Comparison of ENCODE assay signal across 1 cellular context in the genomic region with DNA sequence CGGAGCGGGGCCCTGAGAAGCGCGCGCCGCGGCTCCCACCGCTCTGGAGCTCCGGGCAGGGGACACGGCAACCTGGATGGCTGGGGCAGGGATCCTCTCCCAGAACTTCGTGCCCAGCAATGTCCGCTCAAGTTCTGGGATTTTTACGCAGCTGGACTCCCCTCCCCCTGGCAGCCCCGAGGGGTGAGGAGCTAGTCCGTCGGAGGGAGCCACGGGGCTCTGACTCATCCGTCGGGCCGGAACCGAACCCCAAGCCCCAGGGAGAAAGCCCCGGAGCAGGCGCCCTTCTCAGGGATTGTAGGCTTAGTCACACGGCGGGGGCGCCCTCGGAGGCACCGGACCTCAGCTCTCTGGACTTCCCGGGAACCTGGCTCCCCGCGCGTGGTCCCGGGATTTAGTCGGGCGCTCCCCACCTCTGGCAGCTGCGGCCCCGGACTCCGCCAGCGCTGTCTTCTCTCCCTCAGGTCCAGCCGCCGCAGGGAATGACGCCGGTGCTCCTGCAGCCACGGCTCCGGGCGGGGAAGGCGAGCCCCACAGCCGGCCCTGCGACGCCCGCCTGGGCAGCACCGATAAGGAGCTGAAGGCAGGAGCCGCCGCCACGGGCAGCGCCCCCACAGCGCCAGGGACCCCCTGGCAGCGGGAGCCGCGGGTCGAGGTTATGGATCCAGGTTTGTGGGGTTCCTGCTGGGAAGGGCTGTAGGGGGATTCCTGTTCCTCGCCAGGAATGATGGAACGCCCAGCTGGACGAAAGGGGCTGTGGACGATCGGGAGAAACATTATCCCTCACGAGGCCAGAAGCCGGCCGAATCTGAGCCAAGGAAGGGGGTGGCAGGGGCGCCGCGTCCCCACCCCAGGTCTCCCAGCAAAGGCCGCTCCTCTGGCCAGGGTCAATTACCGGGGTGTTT.
TF ChIP-seq lines count a peak whose summit lies in the region.

No MANE protein-coding gene starts in this region.

TF ChIP-seq in K562, 482 proteins besides CTCF, POLR2A, EP300 and RAD21 (continued from another document and continues in another):
- TF ChIP-seq, protein P1, sequence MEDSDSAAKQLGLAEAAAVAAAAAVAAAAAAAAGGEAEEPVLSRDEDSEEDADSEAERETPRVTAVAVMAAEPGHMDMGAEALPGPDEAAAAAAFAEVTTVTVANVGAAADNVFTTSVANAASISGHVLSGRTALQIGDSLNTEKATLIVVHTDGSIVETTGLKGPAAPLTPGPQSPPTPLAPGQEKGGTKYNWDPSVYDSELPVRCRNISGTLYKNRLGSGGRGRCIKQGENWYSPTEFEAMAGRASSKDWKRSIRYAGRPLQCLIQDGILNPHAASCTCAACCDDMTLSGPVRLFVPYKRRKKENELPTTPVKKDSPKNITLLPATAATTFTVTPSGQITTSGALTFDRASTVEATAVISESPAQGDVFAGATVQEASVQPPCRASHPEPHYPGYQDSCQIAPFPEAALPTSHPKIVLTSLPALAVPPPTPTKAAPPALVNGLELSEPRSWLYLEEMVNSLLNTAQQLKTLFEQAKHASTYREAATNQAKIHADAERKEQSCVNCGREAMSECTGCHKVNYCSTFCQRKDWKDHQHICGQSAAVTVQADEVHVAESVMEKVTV (CRISPR knock-in tag; IDR thresholded peaks at IDR 0.05) = no peak
- TF ChIP-seq MBD2 (IDR thresholded peaks at IDR 0.05; ENCODE audit: borderline replicate concordance, low read depth) = no peak; the same call in 1 of the 2 replicates
- no peak for TF ChIP-seq L3MBTL2 (IDR thresholded peaks at IDR 0.05)
- TF ChIP-seq ZNF212 (CRISPR knock-in tag; IDR thresholded peaks at IDR 0.05) = no peak
- TF ChIP-seq, protein P2, sequence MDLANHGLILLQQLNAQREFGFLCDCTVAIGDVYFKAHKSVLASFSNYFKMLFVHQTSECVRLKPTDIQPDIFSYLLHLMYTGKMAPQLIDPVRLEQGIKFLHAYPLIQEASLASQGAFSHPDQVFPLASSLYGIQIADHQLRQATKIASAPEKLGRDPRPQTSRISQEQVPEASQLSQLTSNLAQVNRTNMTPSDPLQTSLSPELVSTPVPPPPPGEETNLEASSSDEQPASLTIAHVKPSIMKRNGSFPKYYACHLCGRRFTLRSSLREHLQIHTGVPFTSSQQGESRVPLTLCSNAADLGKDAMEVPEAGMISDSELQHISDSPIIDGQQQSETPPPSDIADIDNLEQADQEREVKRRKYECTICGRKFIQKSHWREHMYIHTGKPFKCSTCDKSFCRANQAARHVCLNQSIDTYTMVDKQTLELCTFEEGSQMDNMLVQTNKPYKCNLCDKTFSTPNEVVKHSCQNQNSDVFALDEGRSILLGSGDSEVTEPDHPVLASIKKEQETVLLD (IDR thresholded peaks at IDR 0.05) = peak; percentile 50; the same call in 1 of the 2 replicates
- TF ChIP-seq SPI1 (IDR thresholded peaks at IDR 0.05; ENCODE audit: borderline replicate concordance, low read depth, low read length) = no peak
- TF ChIP-seq, protein P3, sequence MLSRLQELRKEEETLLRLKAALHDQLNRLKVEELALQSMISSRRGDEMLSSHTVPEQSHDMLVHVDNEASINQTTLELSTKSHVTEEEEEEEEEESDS (CRISPR knock-in tag; IDR thresholded peaks at IDR 0.05) = no peak
- TF ChIP-seq ZNF445 (CRISPR knock-in tag; IDR thresholded peaks at IDR 0.05; ENCODE audit: low read depth) = no peak
- no peak for TF ChIP-seq NR1H2 (CRISPR knock-in tag; IDR thresholded peaks at IDR 0.05)
- no peak for TF ChIP-seq C11orf30 (IDR thresholded peaks at IDR 0.05; ENCODE audit: low read depth)
- TF ChIP-seq, protein P4, sequence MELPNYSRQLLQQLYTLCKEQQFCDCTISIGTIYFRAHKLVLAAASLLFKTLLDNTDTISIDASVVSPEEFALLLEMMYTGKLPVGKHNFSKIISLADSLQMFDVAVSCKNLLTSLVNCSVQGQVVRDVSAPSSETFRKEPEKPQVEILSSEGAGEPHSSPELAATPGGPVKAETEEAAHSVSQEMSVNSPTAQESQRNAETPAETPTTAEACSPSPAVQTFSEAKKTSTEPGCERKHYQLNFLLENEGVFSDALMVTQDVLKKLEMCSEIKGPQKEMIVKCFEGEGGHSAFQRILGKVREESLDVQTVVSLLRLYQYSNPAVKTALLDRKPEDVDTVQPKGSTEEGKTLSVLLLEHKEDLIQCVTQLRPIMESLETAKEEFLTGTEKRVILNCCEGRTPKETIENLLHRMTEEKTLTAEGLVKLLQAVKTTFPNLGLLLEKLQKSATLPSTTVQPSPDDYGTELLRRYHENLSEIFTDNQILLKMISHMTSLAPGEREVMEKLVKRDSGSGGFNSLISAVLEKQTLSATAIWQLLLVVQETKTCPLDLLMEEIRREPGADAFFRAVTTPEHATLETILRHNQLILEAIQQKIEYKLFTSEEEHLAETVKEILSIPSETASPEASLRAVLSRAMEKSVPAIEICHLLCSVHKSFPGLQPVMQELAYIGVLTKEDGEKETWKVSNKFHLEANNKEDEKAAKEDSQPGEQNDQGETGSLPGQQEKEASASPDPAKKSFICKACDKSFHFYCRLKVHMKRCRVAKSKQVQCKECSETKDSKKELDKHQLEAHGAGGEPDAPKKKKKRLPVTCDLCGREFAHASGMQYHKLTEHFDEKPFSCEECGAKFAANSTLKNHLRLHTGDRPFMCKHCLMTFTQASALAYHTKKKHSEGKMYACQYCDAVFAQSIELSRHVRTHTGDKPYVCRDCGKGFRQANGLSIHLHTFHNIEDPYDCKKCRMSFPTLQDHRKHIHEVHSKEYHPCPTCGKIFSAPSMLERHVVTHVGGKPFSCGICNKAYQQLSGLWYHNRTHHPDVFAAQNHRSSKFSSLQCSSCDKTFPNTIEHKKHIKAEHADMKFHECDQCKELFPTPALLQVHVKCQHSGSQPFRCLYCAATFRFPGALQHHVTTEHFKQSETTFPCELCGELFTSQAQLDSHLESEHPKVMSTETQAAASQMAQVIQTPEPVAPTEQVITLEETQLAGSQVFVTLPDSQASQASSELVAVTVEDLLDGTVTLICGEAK (IDR thresholded peaks at IDR 0.05) = 0 out of 2 replicates have a peak, but pooled peaks have one; percentile 20
- TF ChIP-seq, protein P4 (CRISPR knock-in tag; IDR thresholded peaks at IDR 0.05) = no peak
- no peak for TF ChIP-seq ZNF146 (CRISPR knock-in tag; IDR thresholded peaks at IDR 0.05; ENCODE audit: unreplicated experiment)
- 0 out of 2 replicates have a peak, but pooled peaks have one; percentile 11 for TF ChIP-seq FOXK1 (CRISPR knock-in tag; IDR thresholded peaks at IDR 0.05; ENCODE audit: borderline replicate concordance)
- TF ChIP-seq, protein P5, sequence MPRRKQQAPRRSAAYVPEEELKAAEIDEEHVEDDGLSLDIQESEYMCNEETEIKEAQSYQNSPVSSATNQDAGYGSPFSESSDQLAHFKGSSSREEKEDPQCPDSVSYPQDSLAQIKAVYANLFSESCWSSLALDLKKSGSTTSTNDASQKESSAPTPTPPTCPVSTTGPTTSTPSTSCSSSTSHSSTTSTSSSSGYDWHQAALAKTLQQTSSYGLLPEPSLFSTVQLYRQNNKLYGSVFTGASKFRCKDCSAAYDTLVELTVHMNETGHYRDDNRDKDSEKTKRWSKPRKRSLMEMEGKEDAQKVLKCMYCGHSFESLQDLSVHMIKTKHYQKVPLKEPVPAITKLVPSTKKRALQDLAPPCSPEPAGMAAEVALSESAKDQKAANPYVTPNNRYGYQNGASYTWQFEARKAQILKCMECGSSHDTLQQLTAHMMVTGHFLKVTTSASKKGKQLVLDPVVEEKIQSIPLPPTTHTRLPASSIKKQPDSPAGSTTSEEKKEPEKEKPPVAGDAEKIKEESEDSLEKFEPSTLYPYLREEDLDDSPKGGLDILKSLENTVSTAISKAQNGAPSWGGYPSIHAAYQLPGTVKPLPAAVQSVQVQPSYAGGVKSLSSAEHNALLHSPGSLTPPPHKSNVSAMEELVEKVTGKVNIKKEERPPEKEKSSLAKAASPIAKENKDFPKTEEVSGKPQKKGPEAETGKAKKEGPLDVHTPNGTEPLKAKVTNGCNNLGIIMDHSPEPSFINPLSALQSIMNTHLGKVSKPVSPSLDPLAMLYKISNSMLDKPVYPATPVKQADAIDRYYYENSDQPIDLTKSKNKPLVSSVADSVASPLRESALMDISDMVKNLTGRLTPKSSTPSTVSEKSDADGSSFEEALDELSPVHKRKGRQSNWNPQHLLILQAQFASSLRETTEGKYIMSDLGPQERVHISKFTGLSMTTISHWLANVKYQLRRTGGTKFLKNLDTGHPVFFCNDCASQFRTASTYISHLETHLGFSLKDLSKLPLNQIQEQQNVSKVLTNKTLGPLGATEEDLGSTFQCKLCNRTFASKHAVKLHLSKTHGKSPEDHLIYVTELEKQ (CRISPR knock-in tag; IDR thresholded peaks at IDR 0.05) = no peak
- no peak for TF ChIP-seq FOS (IDR thresholded peaks at IDR 0.05; ENCODE audit: extremely low read depth, insufficient read length)
- no peak for TF ChIP-seq ZBED1 (IDR thresholded peaks at IDR 0.05)
- TF ChIP-seq ZNF239 (CRISPR knock-in tag; IDR thresholded peaks at IDR 0.05) = no peak
- TF ChIP-seq SP2 (IDR thresholded peaks at IDR 0.05; ENCODE audit: extremely low read depth, low read depth, low read length, poor library complexity, severe bottlenecking) = no peak
- no peak for TF ChIP-seq SMAD3 (CRISPR knock-in tag; conservative IDR thresholded peaks at IDR 0.05)
- TF ChIP-seq, protein P6, sequence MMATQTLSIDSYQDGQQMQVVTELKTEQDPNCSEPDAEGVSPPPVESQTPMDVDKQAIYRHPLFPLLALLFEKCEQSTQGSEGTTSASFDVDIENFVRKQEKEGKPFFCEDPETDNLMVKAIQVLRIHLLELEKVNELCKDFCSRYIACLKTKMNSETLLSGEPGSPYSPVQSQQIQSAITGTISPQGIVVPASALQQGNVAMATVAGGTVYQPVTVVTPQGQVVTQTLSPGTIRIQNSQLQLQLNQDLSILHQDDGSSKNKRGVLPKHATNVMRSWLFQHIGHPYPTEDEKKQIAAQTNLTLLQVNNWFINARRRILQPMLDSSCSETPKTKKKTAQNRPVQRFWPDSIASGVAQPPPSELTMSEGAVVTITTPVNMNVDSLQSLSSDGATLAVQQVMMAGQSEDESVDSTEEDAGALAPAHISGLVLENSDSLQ (IDR thresholded peaks at IDR 0.05) = no peak
- peak; percentile 6; the same call in 1 of the 2 replicates for TF ChIP-seq MTA2 (IDR thresholded peaks at IDR 0.05; ENCODE audit: low read depth)
- no peak for TF ChIP-seq TAF9B (IDR thresholded peaks at IDR 0.05; ENCODE audit: partially characterized antibody)
- no peak for TF ChIP-seq EZH2 (IDR thresholded peaks at IDR 0.05; ENCODE audit: borderline replicate concordance, low read depth, low read length)
- TF ChIP-seq ZNF282 (CRISPR knock-in tag; IDR thresholded peaks at IDR 0.05) = no peak
- TF ChIP-seq, protein P7, sequence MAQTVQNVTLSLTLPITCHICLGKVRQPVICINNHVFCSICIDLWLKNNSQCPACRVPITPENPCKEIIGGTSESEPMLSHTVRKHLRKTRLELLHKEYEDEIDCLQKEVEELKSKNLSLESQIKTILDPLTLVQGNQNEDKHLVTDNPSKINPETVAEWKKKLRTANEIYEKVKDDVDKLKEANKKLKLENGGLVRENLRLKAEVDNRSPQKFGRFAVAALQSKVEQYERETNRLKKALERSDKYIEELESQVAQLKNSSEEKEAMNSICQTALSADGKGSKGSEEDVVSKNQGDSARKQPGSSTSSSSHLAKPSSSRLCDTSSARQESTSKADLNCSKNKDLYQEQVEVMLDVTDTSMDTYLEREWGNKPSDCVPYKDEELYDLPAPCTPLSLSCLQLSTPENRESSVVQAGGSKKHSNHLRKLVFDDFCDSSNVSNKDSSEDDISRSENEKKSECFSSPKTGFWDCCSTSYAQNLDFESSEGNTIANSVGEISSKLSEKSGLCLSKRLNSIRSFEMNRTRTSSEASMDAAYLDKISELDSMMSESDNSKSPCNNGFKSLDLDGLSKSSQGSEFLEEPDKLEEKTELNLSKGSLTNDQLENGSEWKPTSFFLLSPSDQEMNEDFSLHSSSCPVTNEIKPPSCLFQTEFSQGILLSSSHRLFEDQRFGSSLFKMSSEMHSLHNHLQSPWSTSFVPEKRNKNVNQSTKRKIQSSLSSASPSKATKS (CRISPR knock-in tag; IDR thresholded peaks at IDR 0.05) = no peak
- TF ChIP-seq MEF2D (tag; conservative IDR thresholded peaks at IDR 0.05; ENCODE audit: low read depth) = no peak
- TF ChIP-seq ADNP (tag; IDR thresholded peaks at IDR 0.05) = no peak
- TF ChIP-seq ZNF699 (CRISPR knock-in tag; IDR thresholded peaks at IDR 0.05; ENCODE audit: insufficient replicate concordance) = no peak
- no peak for TF ChIP-seq SREBF2 (CRISPR knock-in tag; IDR thresholded peaks at IDR 0.05)
- no peak for TF ChIP-seq PTTG1 (tag; IDR thresholded peaks at IDR 0.05; ENCODE audit: low read depth)
- TF ChIP-seq, protein P8, sequence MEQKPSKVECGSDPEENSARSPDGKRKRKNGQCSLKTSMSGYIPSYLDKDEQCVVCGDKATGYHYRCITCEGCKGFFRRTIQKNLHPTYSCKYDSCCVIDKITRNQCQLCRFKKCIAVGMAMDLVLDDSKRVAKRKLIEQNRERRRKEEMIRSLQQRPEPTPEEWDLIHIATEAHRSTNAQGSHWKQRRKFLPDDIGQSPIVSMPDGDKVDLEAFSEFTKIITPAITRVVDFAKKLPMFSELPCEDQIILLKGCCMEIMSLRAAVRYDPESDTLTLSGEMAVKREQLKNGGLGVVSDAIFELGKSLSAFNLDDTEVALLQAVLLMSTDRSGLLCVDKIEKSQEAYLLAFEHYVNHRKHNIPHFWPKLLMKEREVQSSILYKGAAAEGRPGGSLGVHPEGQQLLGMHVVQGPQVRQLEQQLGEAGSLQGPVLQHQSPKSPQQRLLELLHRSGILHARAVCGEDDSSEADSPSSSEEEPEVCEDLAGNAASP (IDR thresholded peaks at IDR 0.05) = no peak
- TF ChIP-seq TOE1 (IDR thresholded peaks at IDR 0.05; ENCODE audit: borderline replicate concordance) = 0 out of 2 replicates have a peak, but pooled peaks have one; percentile 17
- TF ChIP-seq TOE1 (CRISPR knock-in tag; IDR thresholded peaks at IDR 0.05; ENCODE audit: borderline replicate concordance, low read depth) = no peak
- TF ChIP-seq ZNF143 (CRISPR knock-in tag; IDR thresholded peaks at IDR 0.05) = peak; percentile 39; the same call in 1 of the 2 replicates
